Comparison of ENCODE assay signal across 16 cellular contexts in genomic region chr7:109246330-109247077, GRCh38.
DNase-seq lines count a peak whose midpoint lies in the region; TF ChIP-seq lines count a peak whose summit lies in the region.
"Had no signal": no experiment of that assay in that cellular context is flagged by ENCODE, and none has a peak within 500 bp of the region (broad histone marks: within the 10 kb centered on the region; RNA-seq: fewer than 3 reads in every experiment).

No MANE protein-coding gene starts in this region.

- CTCF ChIA-PET in HEK293T (lab: Yijun Ruan, JAX): no interaction called here

- TF ChIP-seq CTCF in HFF-Myc (IDR thresholded peaks at IDR 0.05; ENCODE audit: low read depth, low read length, missing control alignments) (no peak), fibroblast of pulmonary artery (IDR thresholded peaks at IDR 0.05; ENCODE audit: low read length, missing control alignments) (no peak), testis (IDR thresholded peaks at IDR 0.05) (no peak), spleen (IDR thresholded peaks at IDR 0.05 in 8 of 11, conservative IDR thresholded peaks at IDR 0.05 in 3 of 11) (no peak)

- POLR2A ChIA-PET in HEK293T (lab: Yijun Ruan, JAX): no interaction called here

- H3K27ac ChIP-seq in testis (no peak overlapping the region), spleen (no peak overlapping the region)

- peak; percentile 78 for DNase-seq in HFF-Myc (ENCODE audit: extremely low read depth, low read depth)
- DNase-seq in adipocyte (ENCODE audit: low read depth): peak; percentile 79
- DNase-seq in fibroblast of pulmonary artery (ENCODE audit: low read depth): peak; percentile 3
- DNase-seq in testis: peak; percentile 20
- no peak for DNase-seq in spleen
- DNase-seq in HEK293T (ENCODE audit: extremely low spot score): no peak
- no peak for DNase-seq in head of caudate nucleus
- DNase-seq: activated CD4-positive, alpha-beta T cell treated with anti-CD3 and anti-CD28 coated beads for 1 hour; activated gamma-delta T cell treated with Interleukin-2 at 50 U/mL for 16 hours; CD4-positive, alpha-beta T cell; effector memory CD4-positive, alpha-beta T cell; glutamatergic neuron; NCI-H1105; NK-92 treated with Interleukin-12 subunit alpha and Interleukin-12 subunit beta, amount 100 ng/mL, for 24 hours; substantia nigra; T-helper 17 cell had no signal

- no peak overlapping the region for H3K9ac ChIP-seq in adipocyte (ENCODE audit: low read length)

- WGBS in testis, 2 donors: 73 to 82% methylated on average over 10 of the region's 10 CpGs
- WGBS in spleen, 5 donors: 59 to 75% (median 72%) methylated on average over 10 of the region's 10 CpGs

- H3K36me3 ChIP-seq in adipocyte (ENCODE audit: control insufficient read depth, insufficient read depth, low read length, severe bottlenecking) (no peaks in the 10 kb centered on the region), testis (ENCODE audit: low read depth, missing control alignments) (no peaks in the 10 kb centered on the region), spleen (no peaks in the 10 kb centered on the region)

- H3K4me1 ChIP-seq in adipocyte (ENCODE audit: control insufficient read depth, insufficient read depth, low read length): no peaks in the 10 kb centered on the region
- no peaks in the 10 kb centered on the region for H3K4me1 ChIP-seq in testis
- H3K4me1 ChIP-seq in spleen: no peaks in the 10 kb centered on the region

- H3K4me3 ChIP-seq in HFF-Myc (replicated peaks; ENCODE audit: low read depth, low read length) (no peak overlapping the region), adipocyte (ENCODE audit: low read length) (peak overlapping the region; percentile 43), fibroblast of pulmonary artery (replicated peaks; ENCODE audit: low read depth, low read length) (no peak overlapping the region), testis (no peak overlapping the region), spleen (no peak overlapping the region)

- intact Hi-C loops in testis (cut with DNase I; ENCODE audit: low total_unique reads) (no loop called here), spleen (cut with DNase I; ENCODE audit: low total_unique reads) (no loop called here), head of caudate nucleus (cut with DNase I) (no loop called here)

- no peaks in the 10 kb centered on the region for H3K27me3 ChIP-seq in adipocyte (replicated peaks; ENCODE audit: control insufficient read depth, insufficient read depth, low read length)
- H3K27me3 ChIP-seq in testis: no peaks in the 10 kb centered on the region
- no peaks in the 10 kb centered on the region for H3K27me3 ChIP-seq in spleen (replicated peaks in 1 of 7)

- TF ChIP-seq POLR2A in testis (IDR thresholded peaks at IDR 0.05): no peak
- no peak for TF ChIP-seq POLR2A in spleen (IDR thresholded peaks at IDR 0.05)

- H3K9me3 ChIP-seq in adipocyte (ENCODE audit: control insufficient read depth, low read length) (no peaks in the 10 kb centered on the region), testis (no peaks in the 10 kb centered on the region), spleen (peaks cover 0 to 1% (median 0%) of the 10 kb centered on the region in 8 donors)

TF ChIP-seq in HEK293T, 16 proteins besides CTCF, POLR2A, EP300 and RAD21:
- TF ChIP-seq TARDBP (IDR thresholded peaks at IDR 0.05) (no peak), ARNT (IDR thresholded peaks at IDR 0.05) (no peak), L3MBTL2 (conservative IDR thresholded peaks at IDR 0.05) (no peak), FOXA1 (IDR thresholded peaks at IDR 0.05) (no peak), ZNF384 (IDR thresholded peaks at IDR 0.05) (no peak), SUZ12 (IDR thresholded peaks at IDR 0.05) (no peak), HDGF (IDR thresholded peaks at IDR 0.05; ENCODE audit: borderline replicate concordance) (no peak), SP1 (IDR thresholded peaks at IDR 0.05) (no peak)

Comparison
In these comparisons a context has a peak if more than half of its experiments do, and no peak if none do; other contexts are left out.
1. DNase-seq: peak in HFF-Myc (single experiment), adipocyte (single experiment), fibroblast of pulmonary artery (single experiment) and testis (single experiment); none in spleen (single experiment), HEK293T (single experiment) and head of caudate nucleus (0 of 42).